ENCODE assay signal across 15 cellular contexts in the genomic region with DNA sequence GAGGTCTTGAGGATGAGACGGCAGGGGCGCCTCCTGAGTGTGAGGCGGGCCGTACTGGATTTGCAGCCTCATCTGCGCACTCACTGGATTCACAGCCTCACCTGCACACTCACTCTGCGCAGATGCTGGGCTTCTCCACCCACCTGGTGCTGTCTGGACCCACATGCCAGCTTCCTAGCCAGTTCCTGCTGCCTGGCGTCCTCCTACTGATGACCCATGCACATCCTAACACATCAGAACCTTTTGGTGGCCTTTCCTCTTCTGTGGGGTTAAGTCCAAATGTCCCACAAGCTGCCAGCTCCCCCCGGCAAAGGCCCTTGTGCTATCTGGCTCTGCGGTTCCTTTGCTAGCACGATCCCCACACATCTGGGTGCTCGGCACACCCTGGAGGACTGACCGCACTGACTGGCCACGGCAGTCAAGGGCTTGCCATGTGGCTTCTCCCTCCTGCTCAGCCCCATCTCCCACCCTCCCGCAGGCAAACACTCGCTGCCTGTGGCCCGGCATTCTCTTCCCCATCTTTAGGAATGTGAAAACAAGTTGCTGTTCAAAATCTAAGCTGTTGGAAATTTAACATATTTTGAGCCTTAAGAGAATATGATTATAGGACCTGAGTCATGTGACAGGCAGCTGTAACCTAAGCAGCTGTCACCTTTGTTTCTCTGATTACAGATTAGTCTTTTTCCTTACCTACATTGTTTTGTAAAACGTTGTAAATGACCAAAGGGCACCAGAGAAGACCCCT. TPM values are rescaled to one million over a fixed set of nuclear protein-coding genes. Genes with fewer than 3 reads are reported as not detected.
DNase-seq lines count a peak whose midpoint lies in the region; ATAC-seq, FAIRE-seq and TF ChIP-seq lines count a peak whose summit lies in the region.
"Had no signal": no experiment of that assay in that cellular context is flagged by ENCODE, and none has a peak within 500 bp of the region (broad histone marks: within the 10 kb centered on the region; RNA-seq: fewer than 3 reads in every experiment).

No MANE protein-coding gene starts in this region.

- H3K36me3 ChIP-seq in HUES6 (ENCODE audit: control insufficient read depth, insufficient read depth, low read length) (no peaks in the 10 kb centered on the region), K562 (ENCODE audit: control insufficient read depth, insufficient read depth, low read length) (no peaks in the 10 kb centered on the region), smooth muscle cell (ENCODE audit: low read depth) (no peaks in the 10 kb centered on the region), kidney (ENCODE audit: control insufficient read depth in 1 of 2, insufficient read depth in 2 of 2, low read length in 2 of 2) (no peaks in the 10 kb centered on the region)
- H3K36me3 ChIP-seq: upper lobe of left lung had no signal

- no peak for FAIRE-seq in K562 (lab: Jason Lieb, UNC)
- FAIRE-seq in kidney (lab: Jason Lieb, UNC): no peak
- FAIRE-seq: endothelial cell of umbilical vein, HTR-8/SVneo had no signal

- no peak for DNase-seq in K562 (ENCODE audit: extremely low read depth in 1 of 4, low spot score in 3 of 4)
- peak; percentile 56 to 60 for DNase-seq in left colon
- no peak for DNase-seq in smooth muscle cell (lab: John Stamatoyannopoulos, UW; ENCODE audit: unreplicated experiment)
- DNase-seq in kidney: no peak
- DNase-seq in stimulated activated CD4-positive, alpha-beta T cell treated with anti-CD3 and anti-CD28 coated beads, Interleukin-4, amount 100 ng/mL, for 24 hours: no peak
- no peak for DNase-seq in immature natural killer cell
- DNase-seq: activated CD4-positive, CD25-positive, alpha-beta regulatory T cell treated with anti-CD3 and anti-CD28 coated beads, Interleukin-2, amount 50 U/mL, for 72 hours; activated CD8-positive, alpha-beta memory T cell treated with anti-CD3 and anti-CD28 coated beads, Interleukin-2, amount 50 U/mL, for 48 hours; C1 segment of cervical spinal cord; NCI-H1092 had no signal

- CTCF ChIA-PET in K562 (lab: Yijun Ruan, JAX; ENCODE audit: low intra/inter-chr PET ratio): no interaction called here

- TF ChIP-seq CTCF in K562 (IDR thresholded peaks at IDR 0.05 in 2 of 3, conservative IDR thresholded peaks at IDR 0.05 in 1 of 3; ENCODE audit: insufficient read depth in 2 of 3, low read depth in 1 of 3, low read length in 3 of 3) (no peak), smooth muscle cell (IDR thresholded peaks at IDR 0.05; ENCODE audit: borderline replicate concordance, insufficient read depth, poor library complexity, severe bottlenecking) (no peak), kidney (IDR thresholded peaks at IDR 0.05; ENCODE audit: borderline replicate concordance, extremely low read depth, insufficient read depth) (no peak)

- TF ChIP-seq POLR2A in K562 (conservative IDR thresholded peaks at IDR 0.05): no peak

- no peak overlapping the region for H2AFZ ChIP-seq in K562 (ENCODE audit: low read depth, low read length)
- no peak overlapping the region for H2AFZ ChIP-seq in smooth muscle cell (ENCODE audit: low read depth)

- no peak for ATAC-seq in K562
- ATAC-seq in left colon: peak; percentile 43
- ATAC-seq: activated naive CD4-positive, alpha-beta T cell treated with anti-CD3 and anti-CD28 coated beads, Interleukin-2, amount 50 U/mL, for 72 hours had no signal

- H3K9ac ChIP-seq in HUES6 (ENCODE audit: low read length): peak overlapping the region; percentile 72
- no peak overlapping the region for H3K9ac ChIP-seq in K562 (ENCODE audit: insufficient read depth in 1 of 2, low read depth in 2 of 2, low read length in 2 of 2)
- H3K9ac ChIP-seq in smooth muscle cell (ENCODE audit: low read depth): no peak overlapping the region
- no peak overlapping the region for H3K9ac ChIP-seq in kidney (ENCODE audit: low read length in 2 of 2)

- no peak for TF ChIP-seq RAD21 in K562 (CRISPR knock-in tag; conservative IDR thresholded peaks at IDR 0.05 in 1 of 2, IDR thresholded peaks at IDR 0.05 in 1 of 2)

- H3K4me1 ChIP-seq in HUES6 (ENCODE audit: control insufficient read depth, insufficient read depth, low read length) (peaks cover 23% of the 10 kb centered on the region), K562 (replicated peaks in 1 of 2; ENCODE audit: control insufficient read depth in 2 of 2, insufficient read depth in 2 of 2, low read length in 2 of 2) (no peaks in the 10 kb centered on the region), smooth muscle cell (ENCODE audit: low read depth) (peaks cover 6% of the 10 kb centered on the region), kidney (ENCODE audit: control insufficient read depth in 1 of 2, insufficient read depth in 1 of 2, low read depth in 1 of 2, low read length in 2 of 2) (no peaks in the 10 kb centered on the region)

- H3K4me2 ChIP-seq in K562 (ENCODE audit: insufficient read depth, low read length) (no peak overlapping the region), smooth muscle cell (peak overlapping the region; percentile 39)

- no peak for TF ChIP-seq EP300 in K562 (IDR thresholded peaks at IDR 0.05; ENCODE audit: low read length)

- POLR2A ChIA-PET in K562 (lab: Yijun Ruan, JAX): interaction anchor here (0.6 to 0.7 kb wide), 2 partner anchors 10 to 1986 kb away, joined by 3 to 4 read pairs; no protein-coding TSS in a partner anchor

- no peak overlapping the region for H3K4me3 Mint-ChIP-seq in immature natural killer cell

- peak overlapping the region in 3 of 6 donors; percentile 4 to 62 (median 41) for H3K27ac Mint-ChIP-seq in immature natural killer cell

- no peaks in the 10 kb centered on the region for H3K36me3 Mint-ChIP-seq in immature natural killer cell
- H3K36me3 Mint-ChIP-seq: activated naive CD4-positive, alpha-beta T cell treated with anti-CD3 and anti-CD28 coated beads, Interleukin-2, amount 50 U/mL, for 72 hours had no signal

- H4K20me1 ChIP-seq in K562 (replicated peaks; ENCODE audit: control insufficient read depth, insufficient read depth, low read length): peaks cover 8% of the 10 kb centered on the region; the same call in 1 of the 2 replicates
- H4K20me1 ChIP-seq in smooth muscle cell (ENCODE audit: low read depth): no peaks in the 10 kb centered on the region

- no peaks in the 10 kb centered on the region for H3K9me1 ChIP-seq in K562 (ENCODE audit: control insufficient read depth, insufficient read depth, low read length)

- H3K9me3 ChIP-seq in HUES6 (ENCODE audit: control insufficient read depth, insufficient read depth, low read depth, low read length) (no peaks in the 10 kb centered on the region), K562 (replicated peaks; ENCODE audit: control insufficient read depth, insufficient read depth, low read depth, low read length) (no peaks in the 10 kb centered on the region), smooth muscle cell (replicated peaks; ENCODE audit: low read depth) (no peaks in the 10 kb centered on the region), kidney (ENCODE audit: control insufficient read depth in 1 of 2, low read length in 2 of 2) (no peaks in the 10 kb centered on the region)
- H3K9me3 ChIP-seq: upper lobe of left lung had no signal

- WGBS in K562 (ENCODE audit: insufficient coverage, low coverage, missing lambda C conversion rate): under 1% methylated on average over 14 of the region's 17 CpGs
- WGBS in smooth muscle cell (ENCODE audit: low lambda C conversion rate): 64% methylated on average over 17 of the region's 17 CpGs

- in situ Hi-C loops in K562 (cut with MboI): no loop called here

- H3K4me3 ChIP-seq in HUES6 (ENCODE audit: low read depth, low read length): peak overlapping the region; percentile 10; the same call in 1 of the 2 replicates
- H3K4me3 ChIP-seq in K562: no peak overlapping the region
- no peak overlapping the region for H3K4me3 ChIP-seq in smooth muscle cell
- no peak overlapping the region for H3K4me3 ChIP-seq in kidney (ENCODE audit: low read length in 2 of 2)
- H3K4me3 ChIP-seq: upper lobe of left lung had no signal

- no peaks in the 10 kb centered on the region for H3F3A ChIP-seq in smooth muscle cell (ENCODE audit: low read depth)

- H3K4me1 Mint-ChIP-seq in immature natural killer cell: peaks cover 29 to 42% of the 10 kb centered on the region in 2 donors

- BruUV-seq in K562 (replicated peaks; lab: Mats Ljungman, UMichigan): no TSS peak

- H3K27ac ChIP-seq in HUES6 (ENCODE audit: low read depth, low read length): peak overlapping the region; percentile 94; the same call in 1 of the 2 replicates
- no peak overlapping the region for H3K27ac ChIP-seq in K562 (ENCODE audit: extremely low read depth, low read depth, low read length)
- H3K27ac ChIP-seq in smooth muscle cell (ENCODE audit: low read depth): no peak overlapping the region
- H3K27ac ChIP-seq in kidney (ENCODE audit: low read depth in 2 of 2, low read length in 2 of 2): no peak overlapping the region
- H3K27ac ChIP-seq: upper lobe of left lung had no signal

- H3K79me2 ChIP-seq in K562 (ENCODE audit: control insufficient read depth, insufficient read depth, low read length) (no peaks in the 10 kb centered on the region), smooth muscle cell (ENCODE audit: low read depth) (no peaks in the 10 kb centered on the region)

- no peaks in the 10 kb centered on the region for H3K27me3 ChIP-seq in HUES6 (ENCODE audit: control insufficient read depth, insufficient read depth, low read length)
- peaks cover 4 to 30% of the 10 kb centered on the region in 2 experiments; a peak in 3 of 5 replicates for H3K27me3 ChIP-seq in K562 (ENCODE audit: control insufficient read depth in 2 of 2, insufficient read depth in 2 of 2, low read length in 2 of 2)
- H3K27me3 ChIP-seq in smooth muscle cell (ENCODE audit: low read depth): no peaks in the 10 kb centered on the region
- H3K27me3 ChIP-seq: upper lobe of left lung had no signal

- no peaks in the 10 kb centered on the region for H3K9me3 Mint-ChIP-seq in immature natural killer cell
- H3K9me3 Mint-ChIP-seq: activated naive CD4-positive, alpha-beta T cell treated with anti-CD3 and anti-CD28 coated beads, Interleukin-2, amount 50 U/mL, for 72 hours had no signal

- peaks cover 2 to 3% (median 3%) of the 10 kb centered on the region in 3 donors for H3K27me3 Mint-ChIP-seq in immature natural killer cell (ENCODE audit: low read depth in 3 of 3)

- intact Hi-C loops in K562 (cut with micrococcal nuclease): no loop called here
- intact Hi-C loops in left colon (cut with DNase I, micrococcal nuclease): no loop called here
- intact Hi-C loops in kidney (cut with DNase I): no loop called here

RNA-seq across cellular contexts. Expression of a gene that starts 39.4 kb away (rescaled TPM):
- 0.79 and 1.9 TPM in 2 replicates for total RNA-seq in K562 (2011; cell fraction: chromatin; rRNA removed; ENCODE audit: low replicate concordance)
- 0.17 and 0.39 TPM in 2 replicates for total RNA-seq in K562 (2011; cell fraction: nucleolus; rRNA removed)
- total RNA-seq in K562 (2011; cell fraction: nucleoplasm; rRNA removed): 0.23 and 1.0 TPM in 2 replicates
- total RNA-seq in K562 (2014; rRNA removed) (0.14 and 0.16 TPM in 2 replicates), K562 (2014; rRNA removed; fragmentation: Illumina TruSeq; extraction: Trizol) (0.07 and 0.16 TPM in 2 replicates), K562 (2015; rRNA removed; fragmentation: Illumina TruSeq; extraction: Trizol) (0.04 and 0.11 TPM in 2 replicates), K562 (2021) (0.42 and 0.49 TPM in 2 replicates), left colon (10 to 100 TPM; 41.2 to 46.2 TPM), smooth muscle cell (17.9 and 24.8 TPM in 2 replicates), kidney (26.3 TPM)
- polyA plus RNA-seq in K562 (2011; rRNA removed) (0.07 TPM in 2 replicates), K562 (2014; fragmentation: Illumina TruSeq; extraction: Trizol) (0.10 and 0.15 TPM in 2 replicates), K562 (2014; fragmentation: Nextera tagmentation; extraction: Ambion mirVana) (under 1 TPM in 1 of 2 experiments, not detected in 1; 0.20 TPM), K562 (2014; rRNA removed) (0.13 and 0.27 TPM in 2 replicates), smooth muscle cell (12.6 and 15.8 TPM in 2 replicates), kidney (ENCODE audit: insufficient read depth, low read depth, low replicate concordance) (2.6 TPM), immature natural killer cell (1 to 10 TPM in 1 of 3 donors, under 1 TPM in 1, not detected in 1; 0.32 to 1.2 TPM)
- polyA plus RNA-seq in K562 (2011; cell fraction: cytosol; rRNA removed): 0.01 and 0.07 TPM in 2 replicates
- 0.13 and 0.20 TPM in 2 replicates for polyA plus RNA-seq in K562 (2011; cell fraction: nucleus; rRNA removed)
- 0.30 and 1.0 TPM in 2 replicates for polyA plus RNA-seq in K562 (2012)
- 0.03 and 0.07 TPM in 2 replicates for polyA minus RNA-seq in K562 (2011; rRNA and poly(A)+ RNA removed)
- 0.55 TPM in 1 of 2 replicates, not detected in the other for polyA minus RNA-seq in K562 (2011; cell fraction: cytosol; rRNA and poly(A)+ RNA removed)
- 0.33 and 0.81 TPM in 2 replicates for polyA minus RNA-seq in K562 (2011; cell fraction: nucleus; rRNA and poly(A)+ RNA removed)

Comparison
In these comparisons a context has a peak if more than half of its experiments do, and no peak if none do; other contexts are left out.
1. DNase-seq: peak in left colon (2 of 2); none in K562 (0 of 4), smooth muscle cell (single experiment), kidney (single experiment), stimulated activated CD4-positive, alpha-beta T cell treated with anti-CD3 and anti-CD28 coated beads, Interleukin-4, amount 100 ng/mL, for 24 hours (single experiment) and immature natural killer cell (0 of 3).